Comparison of ENCODE assay signal across 25 cellular contexts in genomic region chr1:194309697-194310096, GRCh38.
"Had no signal": no experiment of that assay in that cellular context is flagged by ENCODE, and none has a peak within 500 bp of the region (broad histone marks: within the 10 kb centered on the region; RNA-seq: fewer than 3 reads in every experiment).

No MANE protein-coding gene starts in this region.

- H3K27me3 ChIP-seq: adrenal gland, body of pancreas, esophagus muscularis mucosa, left lung, neutrophil, right lobe of liver, testis, transverse colon, uterus had no signal

- H3K4me1 ChIP-seq: adrenal gland, body of pancreas, esophagus muscularis mucosa, left lung, right lobe of liver, testis, transverse colon, uterus had no signal

- H3K36me3 ChIP-seq: adrenal gland, esophagus muscularis mucosa, left lung, neutrophil, right lobe of liver, transverse colon, uterus, WERI-Rb-1 had no signal

- H3K4me1 Mint-ChIP-seq: activated naive CD8-positive, alpha-beta T cell treated with anti-CD3 and anti-CD28 coated beads for 36 hours; nephron had no signal

- ATAC-seq: activated CD4-positive, CD25-positive, alpha-beta regulatory T cell treated with anti-CD3 and anti-CD28 coated beads, Interleukin-2, amount 50 U/mL, for 24 hours; body of pancreas; left lung; right lobe of liver; stimulated activated naive CD8-positive, alpha-beta T cell treated with anti-CD3 and anti-CD28 coated beads, Interleukin-15, Interleukin-2, amounts not matched to agents 100 U/mL and 50 U/mL, for 24 hours had no signal

- H3K36me3 Mint-ChIP-seq: activated naive CD8-positive, alpha-beta T cell treated with anti-CD3 and anti-CD28 coated beads for 36 hours had no signal

- H3K4me3 ChIP-seq: adrenal gland, body of pancreas, esophagus muscularis mucosa, left lung, lung, right lobe of liver, testis, transverse colon, uterus had no signal

- H3K27ac Mint-ChIP-seq: activated naive CD8-positive, alpha-beta T cell treated with anti-CD3 and anti-CD28 coated beads for 36 hours; nephron had no signal

- H3K27ac ChIP-seq: adrenal gland, body of pancreas, esophagus muscularis mucosa, left lung, neutrophil, right lobe of liver, testis, transverse colon, uterus, WERI-Rb-1 had no signal

- DNase-seq: activated CD4-positive, alpha-beta T cell treated with anti-CD3 and anti-CD28 coated beads for 48 hours; activated CD4-positive, alpha-beta T cell treated with anti-CD3 and anti-CD28 coated beads, Interleukin-2, amount 50 U/mL, for 48 hours; activated CD8-positive, alpha-beta memory T cell treated with anti-CD3 and anti-CD28 coated beads for 24 hours; activated effector memory CD4-positive, alpha-beta T cell treated with Interleukin-2 at 50 U/mL for 16 hours; activated naive CD4-positive, alpha-beta T cell treated with Interleukin-2 at 50 U/mL for 16 hours; activated naive CD8-positive, alpha-beta T cell treated with anti-CD3 and anti-CD28 coated beads for 36 hours; adrenal gland; aorta; body of pancreas; dermis blood vessel endothelial cell; effector CD4-positive, alpha-beta T cell; foreskin melanocyte; left lung; right lobe of liver; stimulated activated CD4-positive, alpha-beta T cell treated with anti-CD3 and anti-CD28 coated beads, Interleukin-4, amount 100 ng/mL, for 1 hour; stimulated activated naive CD8-positive, alpha-beta T cell treated with anti-CD3 and anti-CD28 coated beads, Interleukin-15, Interleukin-2, amounts not matched to agents 100 U/mL and 50 U/mL, for 24 hours; testis; transverse colon; uterus; WERI-Rb-1 had no signal

- H3K4me3 Mint-ChIP-seq: activated naive CD8-positive, alpha-beta T cell treated with anti-CD3 and anti-CD28 coated beads for 36 hours; nephron had no signal

- H3K9me3 ChIP-seq: adrenal gland, body of pancreas, esophagus muscularis mucosa, left lung, neutrophil, right lobe of liver, testis, transverse colon, uterus had no signal
